In the genomic region with DNA sequence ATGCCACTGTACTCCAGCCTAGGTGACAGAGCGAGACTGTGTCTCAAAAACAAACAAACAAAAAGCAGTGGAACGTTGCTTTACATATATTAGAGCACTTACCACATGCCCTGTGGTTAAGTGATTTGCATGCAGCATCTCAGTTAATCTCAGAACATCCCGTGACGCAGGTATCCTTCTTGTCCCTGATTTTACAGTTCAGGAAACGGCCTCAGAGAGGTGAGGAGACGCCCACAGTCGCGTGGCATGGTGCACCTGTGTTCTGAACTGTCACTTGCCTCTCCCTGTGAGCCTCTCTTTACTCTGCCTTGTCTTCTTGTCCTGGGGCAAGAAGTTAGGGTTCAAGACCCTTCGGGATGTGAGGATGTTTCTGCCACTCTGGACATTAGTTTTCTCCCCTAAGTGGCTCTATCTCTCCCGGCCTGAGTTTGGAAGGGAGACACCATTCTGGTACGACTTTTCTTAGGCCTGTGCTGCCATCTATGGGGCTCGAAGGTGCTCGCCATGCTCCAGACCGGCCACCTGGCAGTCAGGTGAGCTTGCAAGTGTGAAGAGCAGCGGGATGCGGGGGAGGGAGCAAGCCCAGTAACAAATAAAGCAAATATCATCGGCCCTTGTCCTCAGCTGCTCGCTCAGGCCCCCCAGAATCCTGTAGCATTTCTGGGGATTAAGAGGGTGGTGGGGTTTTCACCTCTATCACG, we compare ENCODE assay signal across 8 cellular contexts. TPM values are rescaled to one million over a fixed set of nuclear protein-coding genes. Genes with fewer than 3 reads are reported as not detected.
A peak's percentile ranks its signal among the peaks of the same experiment; 100 is the strongest.
DNase-seq lines count a peak whose midpoint lies in the region; ATAC-seq, FAIRE-seq and TF ChIP-seq lines count a peak whose summit lies in the region.

No MANE protein-coding gene starts in this region.

- TF ChIP-seq CTCF in K562 (IDR thresholded peaks at IDR 0.05 in 2 of 3, conservative IDR thresholded peaks at IDR 0.05 in 1 of 3; ENCODE audit: insufficient read depth in 2 of 3, low read depth in 1 of 3, low read length in 3 of 3) (peak; percentile 68 to 80 (median 76)), gastrocnemius medialis (IDR thresholded peaks at IDR 0.05 in 4 of 5, conservative IDR thresholded peaks at IDR 0.05 in 1 of 5) (peak in 1 of 5 experiments; percentile 15)

- POLR2A ChIA-PET in K562 (lab: Yijun Ruan, JAX), result interaction anchor here (0.6 to 1.5 kb wide), 2 partner anchors 94 to 308 kb away, joined by 3 to 7 read pairs; partner anchors contain the start of gene PISD

- H2AFZ ChIP-seq in K562 (ENCODE audit: low read depth, low read length), result peak overlapping the region; percentile 96

- DNase-seq in Caki2 (ENCODE audit: low read depth), result peak; percentile 81
- peak; percentile 62 for DNase-seq in NCI-H1436 treated with DMSO at 0.1 percent for 48 hours (lab: John Stamatoyannopoulos, UW)
- DNase-seq in T-helper 22 cell (ENCODE audit: low read depth), result peak; percentile 48
- DNase-seq in K562 (ENCODE audit: extremely low read depth in 1 of 4, low spot score in 3 of 4), result peak; percentile 57 to 79 (median 62)
- DNase-seq in iPS DF 19.7 (ENCODE audit: low read depth, low spot score), result peak; percentile 65
- DNase-seq in gastrocnemius medialis, result peak; percentile 26 to 52

- ATAC-seq in GM21825 (IDR thresholded peaks at IDR 0.05; ENCODE audit: unreplicated experiment) (peak; percentile 30), K562 (peak; percentile 89), gastrocnemius medialis (peak; percentile 83 to 85), GM19467 (IDR thresholded peaks at IDR 0.05; ENCODE audit: unreplicated experiment) (no peak)

- 24% methylated on average over 17 of the region's 19 CpGs for WGBS in K562 (ENCODE audit: insufficient coverage, low coverage, missing lambda C conversion rate)

- BruUV-seq in K562 (replicated peaks; lab: Mats Ljungman, UMichigan), result no TSS peak

- peaks cover 3 to 18% of the 10 kb centered on the region in 2 experiments; a peak in 4 of 5 replicates for H3K4me1 ChIP-seq in K562 (replicated peaks in 1 of 2; ENCODE audit: control insufficient read depth in 2 of 2, insufficient read depth in 2 of 2, low read length in 2 of 2)
- peaks cover 0 to 11% of the 10 kb centered on the region in 2 donors for H3K4me1 ChIP-seq in gastrocnemius medialis

- H3K36me3 ChIP-seq in K562 (ENCODE audit: control insufficient read depth, insufficient read depth, low read length), result no peaks in the 10 kb centered on the region
- H3K36me3 ChIP-seq in gastrocnemius medialis, result no peaks in the 10 kb centered on the region

- H3K27me3 ChIP-seq in K562 (ENCODE audit: control insufficient read depth in 2 of 2, insufficient read depth in 2 of 2, low read length in 2 of 2) (no peaks in the 10 kb centered on the region), gastrocnemius medialis (no peaks in the 10 kb centered on the region)

- H3K27ac ChIP-seq in K562 (ENCODE audit: extremely low read depth, low read depth, low read length), result no peak overlapping the region
- no peak overlapping the region for H3K27ac ChIP-seq in gastrocnemius medialis

- H3K4me2 ChIP-seq in K562 (ENCODE audit: insufficient read depth, low read length), result peak overlapping the region; percentile 80

- no peaks in the 10 kb centered on the region for H3K79me2 ChIP-seq in K562 (ENCODE audit: control insufficient read depth, insufficient read depth, low read length)

- peak overlapping the region in 1 of 2 experiments; percentile 74; a peak in 2 of 4 replicates for H3K9ac ChIP-seq in K562 (ENCODE audit: insufficient read depth in 1 of 2, low read depth in 2 of 2, low read length in 2 of 2)

- TF ChIP-seq POLR2A in K562 (conservative IDR thresholded peaks at IDR 0.05) (no peak), gastrocnemius medialis (IDR thresholded peaks at IDR 0.05) (no peak)

- no peaks in the 10 kb centered on the region for H3K9me1 ChIP-seq in K562 (ENCODE audit: control insufficient read depth, insufficient read depth, low read length)

- TF ChIP-seq RAD21 in K562 (CRISPR knock-in tag; conservative IDR thresholded peaks at IDR 0.05 in 1 of 2, IDR thresholded peaks at IDR 0.05 in 1 of 2), result peak; percentile 36 to 80; a peak in 3 of 4 replicates

- H3K9me3 ChIP-seq in K562 (replicated peaks; ENCODE audit: control insufficient read depth, insufficient read depth, low read depth, low read length), result no peaks in the 10 kb centered on the region
- no peaks in the 10 kb centered on the region for H3K9me3 ChIP-seq in gastrocnemius medialis

- CTCF ChIA-PET in K562 (lab: Yijun Ruan, JAX; ENCODE audit: low intra/inter-chr PET ratio), result interaction anchor here (0.7 to 2.7 kb wide), 3 partner anchors 103 to 413 kb away, joined by 4 to 8 read pairs (median 4); no protein-coding TSS in a partner anchor

- in situ Hi-C loops in Caki2 (cut with HindIII; ENCODE audit: low pct_unique_long_range_greater_than_20kb, low sequenced_read_pairs) (loop anchor here (25.0 kb wide), 1 partner anchor 258 kb away; no protein-coding TSS in a partner anchor), K562 (cut with MboI) (loop anchor here (5.0 kb wide), 1 partner anchor 303 kb away; no protein-coding TSS in a partner anchor), gastrocnemius medialis (cut with MboI; ENCODE audit: low sequenced_read_pairs in 4 of 4) (loop anchor here in 2 of 4 donors (10.0 to 25.0 kb wide), 2 partner anchors 115 to 492 kb away; partner anchors contain the start of genes BPIFC (in 1 of the 2) and FBXO7 (in 1 of the 2))

- intact Hi-C loops in K562 (cut with micrococcal nuclease) (loop anchor here (2.0 to 10.0 kb wide), 3 partner anchors 305 to 405 kb away; no protein-coding TSS in a partner anchor), gastrocnemius medialis (cut with DNase I; ENCODE audit: low total_unique reads) (loop anchor here (1.0 to 2.0 kb wide), 3 partner anchors 25 to 505 kb away; partner anchors contain the start of genes FBXO7 and YWHAH)

- H3K4me3 ChIP-seq in K562, result peak overlapping the region; percentile 45
- peak overlapping the region; percentile 41 to 52 (median 46) for H3K4me3 ChIP-seq in gastrocnemius medialis

- peak; percentile 32 for FAIRE-seq in K562 (lab: Jason Lieb, UNC)

- no peaks in the 10 kb centered on the region for H4K20me1 ChIP-seq in K562 (replicated peaks; ENCODE audit: control insufficient read depth, insufficient read depth, low read length)

- no peak for TF ChIP-seq EP300 in K562 (IDR thresholded peaks at IDR 0.05; ENCODE audit: low read length)

TF ChIP-seq in K562, 482 proteins besides CTCF, POLR2A, EP300 and RAD21 (continues in another document):
- peak; percentile 35; the same call in 1 of the 2 replicates for TF ChIP-seq BHLHE40 (IDR thresholded peaks at IDR 0.05; ENCODE audit: low read length)
- TF ChIP-seq SMC3 (conservative IDR thresholded peaks at IDR 0.05; ENCODE audit: insufficient read depth, low read depth, low read length), result peak; percentile 54
- TF ChIP-seq, protein P1, sequence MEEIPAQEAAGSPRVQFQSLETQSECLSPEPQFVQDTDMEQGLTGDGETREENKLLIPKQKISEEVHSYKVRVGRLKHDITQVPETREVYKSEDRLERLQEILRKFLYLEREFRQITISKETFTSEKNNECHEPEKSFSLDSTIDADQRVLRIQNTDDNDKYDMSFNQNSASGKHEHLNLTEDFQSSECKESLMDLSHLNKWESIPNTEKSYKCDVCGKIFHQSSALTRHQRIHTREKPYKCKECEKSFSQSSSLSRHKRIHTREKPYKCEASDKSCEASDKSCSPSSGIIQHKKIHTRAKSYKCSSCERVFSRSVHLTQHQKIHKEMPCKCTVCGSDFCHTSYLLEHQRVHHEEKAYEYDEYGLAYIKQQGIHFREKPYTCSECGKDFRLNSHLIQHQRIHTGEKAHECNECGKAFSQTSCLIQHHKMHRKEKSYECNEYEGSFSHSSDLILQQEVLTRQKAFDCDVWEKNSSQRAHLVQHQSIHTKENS (CRISPR knock-in tag; IDR thresholded peaks at IDR 0.05), result no peak
- no peak for TF ChIP-seq CBX2 (IDR thresholded peaks at IDR 0.05; ENCODE audit: insufficient read depth, low read length, poor library complexity, severe bottlenecking)
- TF ChIP-seq, protein P2, sequence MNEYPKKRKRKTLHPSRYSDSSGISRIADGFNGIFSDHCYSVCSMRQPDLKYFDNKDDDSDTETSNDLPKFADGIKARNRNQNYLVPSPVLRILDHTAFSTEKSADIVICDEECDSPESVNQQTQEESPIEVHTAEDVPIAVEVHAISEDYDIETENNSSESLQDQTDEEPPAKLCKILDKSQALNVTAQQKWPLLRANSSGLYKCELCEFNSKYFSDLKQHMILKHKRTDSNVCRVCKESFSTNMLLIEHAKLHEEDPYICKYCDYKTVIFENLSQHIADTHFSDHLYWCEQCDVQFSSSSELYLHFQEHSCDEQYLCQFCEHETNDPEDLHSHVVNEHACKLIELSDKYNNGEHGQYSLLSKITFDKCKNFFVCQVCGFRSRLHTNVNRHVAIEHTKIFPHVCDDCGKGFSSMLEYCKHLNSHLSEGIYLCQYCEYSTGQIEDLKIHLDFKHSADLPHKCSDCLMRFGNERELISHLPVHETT (CRISPR knock-in tag; conservative IDR thresholded peaks at IDR 0.05 in 1 of 2, IDR thresholded peaks at IDR 0.05 in 1 of 2), result no peak

RNA-seq across cellular contexts. Expression of gene YWHAH, which starts 25.6 kb away (rescaled TPM):
- 142 and 169 TPM in 2 replicates for total RNA-seq in Caki2 (2014; rRNA removed; shearing (Covaris generic); ENCODE audit: low replicate concordance)
- 39.0 and 61.0 TPM in 2 replicates for total RNA-seq in K562 (2011; cell fraction: chromatin; rRNA removed; ENCODE audit: low replicate concordance)
- 24.5 and 26.3 TPM in 2 replicates for total RNA-seq in K562 (2011; cell fraction: nucleolus; rRNA removed)
- 31.3 and 37.5 TPM in 2 replicates for total RNA-seq in K562 (2011; cell fraction: nucleoplasm; rRNA removed)
- total RNA-seq in K562 (2014; rRNA removed) (97.3 and 109 TPM in 2 replicates), K562 (2014; rRNA removed; fragmentation: Illumina TruSeq; extraction: Trizol) (140 and 203 TPM in 2 replicates), K562 (2015; rRNA removed; fragmentation: Illumina TruSeq; extraction: Trizol) (106 and 114 TPM in 2 replicates), K562 (2021) (141 and 162 TPM in 2 replicates), gastrocnemius medialis (10 to 100 TPM; 26.6 to 65.8 (median 45.7) TPM)
- polyA plus RNA-seq in K562 (2011; rRNA removed) (100 and 119 TPM in 2 replicates), K562 (2014; fragmentation: Illumina TruSeq; extraction: Trizol) (171 and 177 TPM in 2 replicates), K562 (2014; fragmentation: Nextera tagmentation; extraction: Ambion mirVana) (10 to 100 TPM; 32.0 to 39.6 TPM), K562 (2014; rRNA removed) (105 and 106 TPM in 2 replicates)
- 104 and 112 TPM in 2 replicates for polyA plus RNA-seq in K562 (2011; cell fraction: cytosol; rRNA removed)
- polyA plus RNA-seq in K562 (2011; cell fraction: nucleus; rRNA removed), result 42.9 and 49.4 TPM in 2 replicates
- polyA plus RNA-seq in K562 (2012), result 72.8 and 107 TPM in 2 replicates
- 72.4 and 90.3 TPM in 2 replicates for polyA minus RNA-seq in K562 (2011; rRNA and poly(A)+ RNA removed)
- polyA minus RNA-seq in K562 (2011; cell fraction: cytosol; rRNA and poly(A)+ RNA removed), result 43.7 and 66.7 TPM in 2 replicates
- 13.2 and 25.0 TPM in 2 replicates for polyA minus RNA-seq in K562 (2011; cell fraction: nucleus; rRNA and poly(A)+ RNA removed)
